In the genomic region with DNA sequence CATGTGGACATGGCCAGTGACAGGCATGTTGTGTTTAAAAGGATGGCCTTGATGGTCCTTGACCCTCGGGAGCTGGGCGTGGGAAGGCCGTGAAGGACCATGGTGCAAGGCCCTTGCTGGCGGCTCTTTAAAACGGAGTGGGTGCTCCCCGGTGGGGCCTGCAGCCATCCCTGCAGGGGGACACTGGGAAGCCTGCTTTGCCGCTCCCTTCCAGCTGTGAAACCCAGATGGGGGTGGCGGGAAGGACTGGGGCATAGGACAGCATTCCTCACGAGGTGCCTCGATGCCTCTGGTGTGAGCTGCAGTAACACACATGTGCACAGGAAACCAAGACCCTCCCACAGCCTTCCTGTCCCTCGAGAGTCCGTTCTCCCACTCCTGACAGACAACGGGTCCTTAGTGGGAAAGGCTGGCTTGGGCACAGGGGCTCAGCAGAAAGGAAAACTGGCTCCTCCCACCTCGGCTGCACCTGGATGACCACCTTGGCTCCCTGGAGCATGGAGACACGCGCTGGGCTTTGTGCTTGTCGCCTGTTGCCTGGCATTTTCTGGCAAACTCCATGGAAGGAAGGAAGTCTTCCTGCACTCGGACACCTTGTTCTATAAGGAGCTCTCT, we compare ENCODE assay signal across 28 cellular contexts. TPM values are rescaled to one million over a fixed set of nuclear protein-coding genes. Genes with fewer than 3 reads are reported as not detected.
"Had no signal": no experiment of that assay in that cellular context is flagged by ENCODE, and none has a peak within 500 bp of the region (broad histone marks: within the 10 kb centered on the region; RNA-seq: fewer than 3 reads in every experiment).

No MANE protein-coding gene starts in this region.

- DNase-seq: activated CD4-positive, alpha-beta T cell treated with anti-CD3 and anti-CD28 coated beads for 48 hours; activated CD4-positive, alpha-beta T cell treated with anti-CD3 and anti-CD28 coated beads, Interleukin-2, amount 50 U/mL, for 4 hours; activated CD4-positive, CD25-positive, alpha-beta regulatory T cell treated with anti-CD3 and anti-CD28 coated beads, Interleukin-2, amount 50 U/mL, for 72 hours; activated CD8-positive, alpha-beta memory T cell treated with anti-CD3 and anti-CD28 coated beads, Interleukin-2, amount 50 U/mL, for 48 hours; activated CD8-positive, alpha-beta T cell treated with anti-CD3 and anti-CD28 coated beads, Interleukin-2, amount 10 ng/mL, durations not matched to agents 7 days and 5 days; activated naive CD4-positive, alpha-beta T cell treated with anti-CD3 and anti-CD28 coated beads, Interleukin-2, amount 50 U/mL, for 16 hours; activated naive CD8-positive, alpha-beta T cell treated with anti-CD3 and anti-CD28 coated beads, Interleukin-2, amount 10 ng/mL, durations not matched to agents 7 days and 5 days; activated T-cell treated with anti-CD3 and anti-CD28 coated beads, Interleukin-2, amount 50 U/mL, for 1 hour; adrenal gland; anterior cingulate cortex; MM.1S; NCI-H1105; NCI-H1436; NCI-H1694 treated with DMSO at 0.1 percent for 48 hours; NCI-H2029 treated with DMSO at 0.1 percent for 48 hours; NCI-H345; NCI-H510A; NCI-H526 treated with DMSO at 0.1 percent for 48 hours; NCI-H82; OCI-M1; SHP77; SW 1271 had no signal

- ATAC-seq: activated CD8-positive, alpha-beta T cell treated with anti-CD3 and anti-CD28 coated beads, Interleukin-2, amount 10 ng/mL, durations not matched to agents 7 days and 5 days; Panc1; SK-N-SH treated with all-trans-retinoic acid at 6 μM for 48 hours had no signal

- H3K4me1 Mint-ChIP-seq: activated naive CD8-positive, alpha-beta T cell treated with anti-CD3 and anti-CD28 coated beads, Interleukin-2, amount 10 ng/mL, durations not matched to agents 7 days and 5 days had no signal

- H3K27ac Mint-ChIP-seq: activated CD8-positive, alpha-beta T cell treated with anti-CD3 and anti-CD28 coated beads, Interleukin-2, amount 10 ng/mL, durations not matched to agents 7 days and 5 days; activated naive CD8-positive, alpha-beta T cell treated with anti-CD3 and anti-CD28 coated beads, Interleukin-2, amount 10 ng/mL, durations not matched to agents 7 days and 5 days; T-helper 2 cell treated with Interferon-gamma antibody and Interleukin-4, amounts not matched to agents 5 μg/mL and 100 μg/mL, for 36 hours had no signal

- H3K36me3 Mint-ChIP-seq: activated naive CD8-positive, alpha-beta T cell treated with anti-CD3 and anti-CD28 coated beads, Interleukin-2, amount 10 ng/mL, durations not matched to agents 7 days and 5 days had no signal

- H3K27me3 ChIP-seq: adrenal gland had no signal

- H3K4me3 Mint-ChIP-seq: activated CD8-positive, alpha-beta T cell treated with anti-CD3 and anti-CD28 coated beads, Interleukin-2, amount 10 ng/mL, durations not matched to agents 7 days and 5 days; activated naive CD8-positive, alpha-beta T cell treated with anti-CD3 and anti-CD28 coated beads, Interleukin-2, amount 10 ng/mL, durations not matched to agents 7 days and 5 days; T-helper 2 cell treated with Interferon-gamma antibody and Interleukin-4, amounts not matched to agents 5 μg/mL and 100 μg/mL, for 36 hours had no signal

- H3K4me1 ChIP-seq: adrenal gland, SJSA1 had no signal

- H3K36me3 ChIP-seq: adrenal gland, SJSA1 had no signal

- H3K27ac ChIP-seq: adrenal gland, RWPE1, SJSA1 had no signal

- H3K4me3 ChIP-seq: adrenal gland, SJSA1 had no signal

- H3K9me3 ChIP-seq: adrenal gland, SJSA1 had no signal

- H3K9me3 Mint-ChIP-seq: activated naive CD8-positive, alpha-beta T cell treated with anti-CD3 and anti-CD28 coated beads, Interleukin-2, amount 10 ng/mL, durations not matched to agents 7 days and 5 days; T-helper 2 cell treated with Interferon-gamma antibody and Interleukin-4, amounts not matched to agents 5 μg/mL and 100 μg/mL, for 36 hours had no signal

RNA-seq across cellular contexts. Expression of a gene that starts 30.3 kb away (rescaled TPM):
- total RNA-seq: activated CD8-positive, alpha-beta T cell treated with anti-CD3 and anti-CD28 coated beads, Interleukin-2, amount 10 ng/mL, durations not matched to agents 7 days and 5 days; activated naive CD8-positive, alpha-beta T cell treated with anti-CD3 and anti-CD28 coated beads, Interleukin-2, amount 10 ng/mL, durations not matched to agents 7 days and 5 days; adrenal gland; SJSA1; T-helper 1 cell treated with Interleukin-12 subunit alpha and Interleukin-12 subunit beta and Interleukin-4 antibody, amounts not matched to agents 30 ng/mL and 1 ng/mL, for 36 hours had no signal
